Comparison of ENCODE assay signal across 21 cellular contexts in genomic region chr5:8034852-8035251, GRCh38.
"Had no signal": no experiment of that assay in that cellular context is flagged by ENCODE, and none has a peak within 500 bp of the region (broad histone marks: within the 10 kb centered on the region; RNA-seq: fewer than 3 reads in every experiment).

No MANE protein-coding gene starts in this region.

- H3K4me2 ChIP-seq: KMS-11 had no signal

- FAIRE-seq: HepG2 had no signal

- H3K9ac ChIP-seq: KMS-11 had no signal

- DNase-seq: IMR-90, Kasumi-1, MM.1S, NCI-H1092 treated with DMSO at 0.1 percent for 48 hours, NCI-H1436, NCI-H187, NCI-H2029, NCI-H2081 treated with DMSO at 0.1 percent for 48 hours, NCI-H2171, NCI-H226, NCI-H446, NCI-H510A, NCI-H526, NCI-H748 treated with DMSO at 0.1 percent for 48 hours, Right ventricle myocardium superior, RPMI8226, SIG-M5 had no signal

- H3K4me3 ChIP-seq: SJSA1, SK-N-MC had no signal

- H3K36me3 ChIP-seq: SJSA1 had no signal

- H3K4me1 ChIP-seq: SJSA1 had no signal

- H3K27me3 ChIP-seq: SJSA1 had no signal

- H3K27ac ChIP-seq: KMS-11, SJSA1, SK-N-MC had no signal

- ATAC-seq: HepG2 had no signal
